In genomic region chr16:57045694-57046381, GRCh38 we compare ENCODE assay signal across 1 cellular context.
TF ChIP-seq lines count a peak whose summit lies in the region.

No MANE protein-coding gene starts in this region.

TF ChIP-seq in H1, 55 proteins besides CTCF, POLR2A, EP300 and RAD21:
- no peak for TF ChIP-seq USF2 (IDR thresholded peaks at IDR 0.05; ENCODE audit: low read length)
- no peak for TF ChIP-seq GABPA (IDR thresholded peaks at IDR 0.05; ENCODE audit: borderline replicate concordance, insufficient read depth, low read length)
- TF ChIP-seq HDAC6 (IDR thresholded peaks at IDR 0.05; ENCODE audit: low read depth, low read length), result no peak
- no peak for TF ChIP-seq SRF (IDR thresholded peaks at IDR 0.05; ENCODE audit: low read depth, low read length)
- TF ChIP-seq, protein P1, sequence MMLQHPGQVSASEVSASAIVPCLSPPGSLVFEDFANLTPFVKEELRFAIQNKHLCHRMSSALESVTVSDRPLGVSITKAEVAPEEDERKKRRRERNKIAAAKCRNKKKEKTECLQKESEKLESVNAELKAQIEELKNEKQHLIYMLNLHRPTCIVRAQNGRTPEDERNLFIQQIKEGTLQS (IDR thresholded peaks at IDR 0.05; ENCODE audit: insufficient read depth, low read depth, low read length), result no peak
- TF ChIP-seq MAX (IDR thresholded peaks at IDR 0.05), result peak; percentile 29; the same call in 1 of the 2 replicates
- TF ChIP-seq CREB1 (IDR thresholded peaks at IDR 0.05), result no peak
- no peak for TF ChIP-seq NANOG (IDR thresholded peaks at IDR 0.05; ENCODE audit: insufficient read depth, low read depth, low read length, poor library complexity, severe bottlenecking)
